ENCODE assay signal across 15 cellular contexts in genomic region chr1:155801149-155801548, GRCh38. TPM values are rescaled to one million over a fixed set of nuclear protein-coding genes. Genes with fewer than 3 reads are reported as not detected.
DNase-seq lines count a peak whose midpoint lies in the region; ATAC-seq and TF ChIP-seq lines count a peak whose summit lies in the region.
"Had no signal": no experiment of that assay in that cellular context is flagged by ENCODE, and none has a peak within 500 bp of the region (broad histone marks: within the 10 kb centered on the region; RNA-seq: fewer than 3 reads in every experiment).

No MANE protein-coding gene starts in this region.

- H3K4me2 ChIP-seq in GM23338, result no peak overlapping the region

- H3K4me1 Mint-ChIP-seq in activated T-cell treated with anti-CD3 and anti-CD28 coated beads, Interleukin-2, amount 50 U/mL, for 24 hours (ENCODE audit: low read depth), result peaks cover 8% of the 10 kb centered on the region
- H3K4me1 Mint-ChIP-seq in chondrocyte (ENCODE audit: low read depth), result peaks cover 5% of the 10 kb centered on the region
- no peaks in the 10 kb centered on the region for H3K4me1 Mint-ChIP-seq in stimulated activated effector memory CD8-positive, alpha-beta T cell treated with anti-CD3 and anti-CD28 coated beads, Interleukin-12 subunit alpha, Interleukin-12 subunit beta, amount 100 ng/mL, for 72 hours
- H3K4me1 Mint-ChIP-seq in GM23338, result no peaks in the 10 kb centered on the region
- H3K4me1 Mint-ChIP-seq in WTC11, result no peaks in the 10 kb centered on the region
- H3K4me1 Mint-ChIP-seq: activated CD8-positive, alpha-beta memory T cell treated with anti-CD3 and anti-CD28 coated beads, Interleukin-2, amount 10 ng/mL, durations not matched to agents 7 days and 5 days had no signal

- H3K4me3 ChIP-seq in SK-N-MC (no peak overlapping the region), GM23338 (no peak overlapping the region)
- H3K4me3 ChIP-seq: body of pancreas, lower lobe of right lung, vagina had no signal

- H3K27ac ChIP-seq in SK-N-MC (peak overlapping the region; percentile 60; the same call in 1 of the 2 replicates), GM23338 (ENCODE audit: low read depth) (no peak overlapping the region)
- H3K27ac ChIP-seq: body of pancreas, lower lobe of right lung, neutrophil, vagina had no signal

- no peak overlapping the region for H2AFZ ChIP-seq in GM23338

- POLR2A ChIA-PET in WTC11 (lab: Charles Lee), result no interaction called here

- H4K20me1 ChIP-seq in GM23338 (replicated peaks; ENCODE audit: insufficient read depth), result peaks cover 5% of the 10 kb centered on the region; the same call in 1 of the 2 replicates

- no peak overlapping the region for H3K9ac ChIP-seq in SK-N-MC (ENCODE audit: insufficient read length)

- no peaks in the 10 kb centered on the region for H3K9me3 Mint-ChIP-seq in activated T-cell treated with anti-CD3 and anti-CD28 coated beads, Interleukin-2, amount 50 U/mL, for 24 hours
- H3K9me3 Mint-ChIP-seq in chondrocyte (ENCODE audit: low read depth), result no peaks in the 10 kb centered on the region
- H3K9me3 Mint-ChIP-seq in stimulated activated effector memory CD8-positive, alpha-beta T cell treated with anti-CD3 and anti-CD28 coated beads, Interleukin-12 subunit alpha, Interleukin-12 subunit beta, amount 100 ng/mL, for 72 hours, result no peaks in the 10 kb centered on the region
- no peaks in the 10 kb centered on the region for H3K9me3 Mint-ChIP-seq in GM23338
- H3K9me3 Mint-ChIP-seq in WTC11, result no peaks in the 10 kb centered on the region

- DNase-seq in activated T-cell treated with anti-CD3 and anti-CD28 coated beads, Interleukin-2, amount 50 U/mL, for 24 hours, result no peak
- no peak for DNase-seq in activated T-cell treated with anti-CD3 and anti-CD28 coated beads for 4 hours
- no peak for DNase-seq in SK-N-MC (ENCODE audit: low read depth, low spot score)
- DNase-seq in chondrocyte (ENCODE audit: low spot score), result no peak
- DNase-seq in stimulated activated effector memory CD8-positive, alpha-beta T cell treated with anti-CD3 and anti-CD28 coated beads, Interleukin-12 subunit alpha, Interleukin-12 subunit beta, amount 100 ng/mL, for 72 hours (ENCODE audit: low spot score in 2 of 2), result no peak
- no peak for DNase-seq in GM23338 (ENCODE audit: low spot score)
- DNase-seq in WTC11 (ENCODE audit: low spot score), result no peak
- DNase-seq: activated CD8-positive, alpha-beta memory T cell treated with anti-CD3 and anti-CD28 coated beads, Interleukin-2, amount 10 ng/mL, durations not matched to agents 7 days and 5 days; body of pancreas; lower lobe of right lung; OCI-M1; T-helper 1 cell had no signal

- H3K4me1 ChIP-seq in GM23338 (ENCODE audit: insufficient read depth), result no peaks in the 10 kb centered on the region
- H3K4me1 ChIP-seq: body of pancreas, lower lobe of right lung, vagina had no signal

- TF ChIP-seq CTCF in chondrocyte (IDR thresholded peaks at IDR 0.05) (no peak), GM23338 (conservative IDR thresholded peaks at IDR 0.05; ENCODE audit: low read depth in 2 of 2) (no peak), WTC11 (IDR thresholded peaks at IDR 0.05) (no peak)

- peak overlapping the region; percentile 89 for H3K27ac Mint-ChIP-seq in activated T-cell treated with anti-CD3 and anti-CD28 coated beads, Interleukin-2, amount 50 U/mL, for 24 hours
- H3K27ac Mint-ChIP-seq in chondrocyte (ENCODE audit: unreplicated experiment) (peak overlapping the region; percentile 84), GM23338 (no peak overlapping the region), WTC11 (no peak overlapping the region)
- H3K27ac Mint-ChIP-seq in stimulated activated effector memory CD8-positive, alpha-beta T cell treated with anti-CD3 and anti-CD28 coated beads, Interleukin-12 subunit alpha, Interleukin-12 subunit beta, amount 100 ng/mL, for 72 hours, result peak overlapping the region; percentile 54
- H3K27ac Mint-ChIP-seq: activated CD8-positive, alpha-beta memory T cell treated with anti-CD3 and anti-CD28 coated beads, Interleukin-2, amount 10 ng/mL, durations not matched to agents 7 days and 5 days had no signal

- no peak overlapping the region for H3K4me3 Mint-ChIP-seq in activated T-cell treated with anti-CD3 and anti-CD28 coated beads, Interleukin-2, amount 50 U/mL, for 24 hours
- no peak overlapping the region for H3K4me3 Mint-ChIP-seq in chondrocyte (ENCODE audit: unreplicated experiment)
- H3K4me3 Mint-ChIP-seq in stimulated activated effector memory CD8-positive, alpha-beta T cell treated with anti-CD3 and anti-CD28 coated beads, Interleukin-12 subunit alpha, Interleukin-12 subunit beta, amount 100 ng/mL, for 72 hours, result no peak overlapping the region
- no peak overlapping the region for H3K4me3 Mint-ChIP-seq in GM23338
- H3K4me3 Mint-ChIP-seq in WTC11, result no peak overlapping the region
- H3K4me3 Mint-ChIP-seq: activated CD8-positive, alpha-beta memory T cell treated with anti-CD3 and anti-CD28 coated beads, Interleukin-2, amount 10 ng/mL, durations not matched to agents 7 days and 5 days had no signal

- no peaks in the 10 kb centered on the region for H3K79me2 ChIP-seq in GM23338 (replicated peaks; ENCODE audit: insufficient read depth)

- H3K9me2 ChIP-seq in GM23338 (ENCODE audit: insufficient read depth), result no peaks in the 10 kb centered on the region

- no peaks in the 10 kb centered on the region for H3K27me3 Mint-ChIP-seq in activated T-cell treated with anti-CD3 and anti-CD28 coated beads, Interleukin-2, amount 50 U/mL, for 24 hours
- H3K27me3 Mint-ChIP-seq in chondrocyte (ENCODE audit: low read depth), result no peaks in the 10 kb centered on the region
- H3K27me3 Mint-ChIP-seq in GM23338 (ENCODE audit: insufficient read depth, low read depth, poor library complexity), result peaks cover 2% of the 10 kb centered on the region
- no peaks in the 10 kb centered on the region for H3K27me3 Mint-ChIP-seq in WTC11 (ENCODE audit: low read depth)
- H3K27me3 Mint-ChIP-seq: activated CD8-positive, alpha-beta memory T cell treated with anti-CD3 and anti-CD28 coated beads, Interleukin-2, amount 10 ng/mL, durations not matched to agents 7 days and 5 days had no signal

- CTCF ChIA-PET in WTC11 (lab: Charles Lee), result no interaction called here

- no peaks in the 10 kb centered on the region for H3K9me3 ChIP-seq in SK-N-MC (ENCODE audit: low read depth, low read length)
- H3K9me3 ChIP-seq: body of pancreas, lower lobe of right lung, neutrophil, vagina had no signal

- H3K36me3 ChIP-seq in SK-N-MC (ENCODE audit: insufficient read depth, low read length) (peaks cover 36% of the 10 kb centered on the region), GM23338 (ENCODE audit: insufficient read depth) (peaks cover 25% of the 10 kb centered on the region)

- H3F3A ChIP-seq in GM23338 (replicated peaks; ENCODE audit: low read depth), result 0 out of 2 replicates have a peak, but pooled peaks cover 7% of the 10 kb centered on the region

- ATAC-seq in stimulated activated effector memory CD8-positive, alpha-beta T cell treated with anti-CD3 and anti-CD28 coated beads, Interleukin-12 subunit alpha, Interleukin-12 subunit beta, amount 100 ng/mL, for 72 hours, result peak; percentile 55
- no peak for ATAC-seq in GM23338
- no peak for ATAC-seq in WTC11
- no peak for ATAC-seq in GM19455 (IDR thresholded peaks at IDR 0.05; ENCODE audit: unreplicated experiment)
- ATAC-seq: activated CD8-positive, alpha-beta memory T cell treated with anti-CD3 and anti-CD28 coated beads, Interleukin-2, amount 10 ng/mL, durations not matched to agents 7 days and 5 days; body of pancreas; lower lobe of right lung had no signal

- no peaks in the 10 kb centered on the region for H3K27me3 ChIP-seq in GM23338 (ENCODE audit: insufficient read depth)
- H3K27me3 ChIP-seq: body of pancreas, neutrophil, vagina had no signal

- peaks cover 77% of the 10 kb centered on the region for H3K36me3 Mint-ChIP-seq in activated T-cell treated with anti-CD3 and anti-CD28 coated beads, Interleukin-2, amount 50 U/mL, for 24 hours (ENCODE audit: low read depth)
- H3K36me3 Mint-ChIP-seq in chondrocyte (ENCODE audit: low read depth), result peaks cover 22% of the 10 kb centered on the region
- H3K36me3 Mint-ChIP-seq in stimulated activated effector memory CD8-positive, alpha-beta T cell treated with anti-CD3 and anti-CD28 coated beads, Interleukin-12 subunit alpha, Interleukin-12 subunit beta, amount 100 ng/mL, for 72 hours, result peaks cover 97% of the 10 kb centered on the region
- peaks cover 44% of the 10 kb centered on the region for H3K36me3 Mint-ChIP-seq in GM23338 (ENCODE audit: low read depth)
- peaks cover 42% of the 10 kb centered on the region for H3K36me3 Mint-ChIP-seq in WTC11

TF ChIP-seq in GM23338, 12 proteins besides CTCF, POLR2A, EP300 and RAD21 (continues in another document):
- TF ChIP-seq CREB1 (CRISPR knock-in tag; IDR thresholded peaks at IDR 0.05; ENCODE audit: low read depth), result no peak
- no peak for TF ChIP-seq STAT1 (IDR thresholded peaks at IDR 0.05; ENCODE audit: unreplicated experiment)
- no peak for TF ChIP-seq POLR2AphosphoS5 (IDR thresholded peaks at IDR 0.05; ENCODE audit: low read depth)
- no peak for TF ChIP-seq NANOG (IDR thresholded peaks at IDR 0.05; ENCODE audit: borderline replicate concordance)

TF ChIP-seq in WTC11, 78 proteins besides CTCF, POLR2A, EP300 and RAD21 (continues in another document):
- TF ChIP-seq TEAD1 (CRISPR knock-in tag; IDR thresholded peaks at IDR 0.05), result no peak
- TF ChIP-seq NR2C2 (CRISPR knock-in tag; IDR thresholded peaks at IDR 0.05), result no peak
- no peak for TF ChIP-seq ZNF219 (CRISPR knock-in tag; IDR thresholded peaks at IDR 0.05; ENCODE audit: borderline replicate concordance)
- TF ChIP-seq, protein P1, sequence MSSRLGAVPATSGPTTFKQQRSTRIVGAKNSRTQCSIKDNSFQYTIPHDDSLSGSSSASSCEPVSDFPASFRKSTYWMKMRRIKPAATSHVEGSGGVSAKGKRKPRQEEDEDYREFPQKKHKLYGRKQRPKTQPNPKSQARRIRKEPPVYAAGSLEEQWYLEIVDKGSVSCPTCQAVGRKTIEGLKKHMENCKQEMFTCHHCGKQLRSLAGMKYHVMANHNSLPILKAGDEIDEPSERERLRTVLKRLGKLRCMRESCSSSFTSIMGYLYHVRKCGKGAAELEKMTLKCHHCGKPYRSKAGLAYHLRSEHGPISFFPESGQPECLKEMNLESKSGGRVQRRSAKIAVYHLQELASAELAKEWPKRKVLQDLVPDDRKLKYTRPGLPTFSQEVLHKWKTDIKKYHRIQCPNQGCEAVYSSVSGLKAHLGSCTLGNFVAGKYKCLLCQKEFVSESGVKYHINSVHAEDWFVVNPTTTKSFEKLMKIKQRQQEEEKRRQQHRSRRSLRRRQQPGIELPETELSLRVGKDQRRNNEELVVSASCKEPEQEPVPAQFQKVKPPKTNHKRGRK (CRISPR knock-in tag; IDR thresholded peaks at IDR 0.05; ENCODE audit: borderline replicate concordance), result no peak
- no peak for TF ChIP-seq NFYB (CRISPR knock-in tag; conservative IDR thresholded peaks at IDR 0.05; ENCODE audit: low read depth)

RNA-seq across cellular contexts. Expression of gene GON4L, which starts 55.9 kb away (rescaled TPM):
- total RNA-seq in chondrocyte (40.1 to 46.9 TPM (median 46.5 TPM) in 3 replicates), WTC11 (2021) (44.6 to 54.4 TPM (median 46.6 TPM) in 3 replicates)
- total RNA-seq in GM23338 (2014; rRNA removed; shearing (Covaris generic)), result 37.6 and 45.2 TPM in 2 replicates
- polyA plus RNA-seq in GM23338 (2016; fragmentation: Nextera tagmentation; extraction: Ambion mirVana), result 85.7 and 93.1 TPM in 2 replicates

RNA-seq across cellular contexts. Expression of gene SYT11, which starts 58.2 kb away (rescaled TPM):
- total RNA-seq in chondrocyte, result 3.4 to 5.3 TPM (median 4.9 TPM) in 3 replicates
- total RNA-seq in GM23338 (2014; rRNA removed; shearing (Covaris generic)), result 15.9 and 17.4 TPM in 2 replicates
- polyA plus RNA-seq in GM23338 (2016; fragmentation: Nextera tagmentation; extraction: Ambion mirVana), result 3.9 and 4.7 TPM in 2 replicates
- 6.1 to 8.9 TPM (median 7.5 TPM) in 3 replicates for total RNA-seq in WTC11 (2021)

Comparison
In these comparisons a context has a peak if more than half of its experiments do, and no peak if none do; other contexts are left out.
1. H3K27ac Mint-ChIP-seq: peak in activated T-cell treated with anti-CD3 and anti-CD28 coated beads, Interleukin-2, amount 50 U/mL, for 24 hours (single experiment), chondrocyte (single experiment) and stimulated activated effector memory CD8-positive, alpha-beta T cell treated with anti-CD3 and anti-CD28 coated beads, Interleukin-12 subunit alpha, Interleukin-12 subunit beta, amount 100 ng/mL, for 72 hours (single experiment); none in GM23338 (single experiment) and WTC11 (single experiment).